ENCODE assay signal across 8 cellular contexts in the genomic region with DNA sequence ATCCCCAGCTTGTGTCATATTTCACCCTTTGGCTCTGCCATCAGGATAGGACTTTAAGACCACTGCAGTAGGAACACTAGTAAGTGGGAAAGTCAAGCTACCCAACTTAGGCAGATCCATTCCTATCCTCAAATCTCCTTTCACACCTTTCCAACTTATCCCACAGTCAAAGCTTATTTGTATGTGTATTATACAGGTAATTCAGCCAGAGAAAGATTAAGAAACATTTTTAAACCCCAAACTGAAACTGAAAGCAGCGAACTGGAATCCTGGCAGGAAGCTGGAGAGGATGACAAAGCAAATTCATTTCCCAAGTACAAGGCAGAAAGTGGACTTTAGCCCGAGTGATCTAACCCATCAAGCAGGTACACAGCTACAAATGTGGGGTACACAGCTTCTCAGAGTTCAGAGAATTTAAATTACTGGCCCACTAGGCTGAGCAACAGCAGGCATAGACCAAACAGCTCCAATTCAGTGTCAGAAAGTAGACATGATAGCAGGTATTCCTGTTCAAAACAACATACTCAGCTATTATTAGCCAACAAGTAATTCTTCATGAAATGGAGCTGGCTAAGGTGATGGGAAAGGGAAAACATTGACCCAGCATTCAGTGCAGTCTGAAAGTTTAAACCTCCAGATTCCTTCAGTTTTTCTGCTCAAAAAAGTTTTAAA. TPM values are rescaled to one million over a fixed set of nuclear protein-coding genes. Genes with fewer than 3 reads are reported as not detected.
A peak's percentile ranks its signal among the peaks of the same experiment; 100 is the strongest.
DNase-seq lines count a peak whose midpoint lies in the region; ATAC-seq and TF ChIP-seq lines count a peak whose summit lies in the region.

No MANE protein-coding gene starts in this region.

- peak overlapping the region; percentile 74 to 99 (median 93) for H3K27ac ChIP-seq in adrenal gland
- peak overlapping the region; percentile 92 for H3K27ac ChIP-seq in left ventricle myocardium inferior (replicated peaks)

- ATAC-seq in GM19351 (IDR thresholded peaks at IDR 0.05; ENCODE audit: unreplicated experiment): no peak

- no peaks in the 10 kb centered on the region for H3K27me3 Mint-ChIP-seq in activated naive CD4-positive, alpha-beta T cell treated with anti-CD3 and anti-CD28 coated beads, Interleukin-2, amount 10 ng/mL, durations not matched to agents 7 days and 5 days

- no peak for TF ChIP-seq CTCF in adrenal gland (IDR thresholded peaks at IDR 0.05)
- TF ChIP-seq CTCF in left ventricle myocardium inferior (IDR thresholded peaks at IDR 0.05; ENCODE audit: borderline replicate concordance): no peak
- TF ChIP-seq CTCF in retinal pigment epithelial cell (conservative IDR thresholded peaks at IDR 0.05; ENCODE audit: low read depth, low read length): no peak

- H3K4me3 Mint-ChIP-seq in activated naive CD4-positive, alpha-beta T cell treated with anti-CD3 and anti-CD28 coated beads, Interleukin-2, amount 10 ng/mL, durations not matched to agents 7 days and 5 days: peak overlapping the region; percentile 71

- H3K9me3 Mint-ChIP-seq in activated naive CD4-positive, alpha-beta T cell treated with anti-CD3 and anti-CD28 coated beads, Interleukin-2, amount 10 ng/mL, durations not matched to agents 7 days and 5 days: no peaks in the 10 kb centered on the region

- H3K36me3 ChIP-seq in adrenal gland (replicated peaks in 1 of 2): peaks cover 0 to 12% of the 10 kb centered on the region in 2 donors
- peaks cover 20% of the 10 kb centered on the region for H3K36me3 ChIP-seq in left ventricle myocardium inferior

- peak overlapping the region; percentile 92 for H3K27ac Mint-ChIP-seq in activated naive CD4-positive, alpha-beta T cell treated with anti-CD3 and anti-CD28 coated beads, Interleukin-2, amount 10 ng/mL, durations not matched to agents 7 days and 5 days

- H3K9me3 ChIP-seq in adrenal gland (replicated peaks in 1 of 3) (no peaks in the 10 kb centered on the region), left ventricle myocardium inferior (replicated peaks) (no peaks in the 10 kb centered on the region)

- intact Hi-C loops in adrenal gland (cut with DNase I) (no loop called here), left ventricle myocardium inferior (cut with micrococcal nuclease) (no loop called here)

- DNase-seq in activated naive CD4-positive, alpha-beta T cell treated with anti-CD3 and anti-CD28 coated beads, Interleukin-2, amount 10 ng/mL, durations not matched to agents 7 days and 5 days: peak; percentile 38
- no peak for DNase-seq in activated naive CD4-positive, alpha-beta T cell treated with anti-CD3 and anti-CD28 coated beads, Interleukin-2, amount 50 U/mL, for 16 hours
- DNase-seq in NCI-H2196 treated with DMSO at 0.1 percent for 48 hours (lab: John Stamatoyannopoulos, UW; ENCODE audit: unreplicated experiment) (peak; percentile 57), adrenal gland (peak; percentile 47 to 73 (median 59)), left ventricle myocardium inferior (no peak), retinal pigment epithelial cell (ENCODE audit: low read depth) (peak; percentile 65), D341Med (ENCODE audit: low spot score) (no peak)

- CTCF ChIA-PET in activated naive CD4-positive, alpha-beta T cell treated with anti-CD3 and anti-CD28 coated beads, Interleukin-2, amount 10 ng/mL, durations not matched to agents 7 days and 5 days (lab: Charles Lee): interaction anchor here (0.8 to 2.5 kb wide), 6 partner anchors 9 to 100 kb away, joined by 3 to 10 read pairs (median 4); a partner anchor contains a TSS

- H3K4me3 ChIP-seq in adrenal gland: peak overlapping the region in 2 of 4 donors; percentile 19 to 54
- peak overlapping the region; percentile 59 for H3K4me3 ChIP-seq in left ventricle myocardium inferior
- H3K4me3 ChIP-seq in retinal pigment epithelial cell (ENCODE audit: low read length): peak overlapping the region; percentile 44

- H3K27me3 ChIP-seq in adrenal gland (no peaks in the 10 kb centered on the region), left ventricle myocardium inferior (ENCODE audit: low read depth) (no peaks in the 10 kb centered on the region)

- WGBS in adrenal gland, 4 donors: 0 to 4% (median 0%) methylated on average over 2 of the region's 2 CpGs

- H3K4me1 Mint-ChIP-seq in activated naive CD4-positive, alpha-beta T cell treated with anti-CD3 and anti-CD28 coated beads, Interleukin-2, amount 10 ng/mL, durations not matched to agents 7 days and 5 days: peaks cover 54% of the 10 kb centered on the region

- H3K4me1 ChIP-seq in adrenal gland (replicated peaks in 1 of 2) (peaks cover 26 to 37% of the 10 kb centered on the region in 2 donors), left ventricle myocardium inferior (peaks cover 74% of the 10 kb centered on the region)

- H3K36me3 Mint-ChIP-seq in activated naive CD4-positive, alpha-beta T cell treated with anti-CD3 and anti-CD28 coated beads, Interleukin-2, amount 10 ng/mL, durations not matched to agents 7 days and 5 days: peaks cover 24% of the 10 kb centered on the region

- TF ChIP-seq POLR2A in adrenal gland (IDR thresholded peaks at IDR 0.05): peak in 1 of 2 donors; percentile 50

RNA-seq across cellular contexts. Expression of a gene that starts 39.1 kb away (rescaled TPM):
- total RNA-seq in adrenal gland (10 to 100 TPM; 59.5 to 84.1 (median 71.7) TPM), left ventricle myocardium inferior (132 TPM)
- 10 to 100 TPM; 18.2 to 62.8 (median 30.7) TPM for polyA plus RNA-seq in adrenal gland

Comparison
In these comparisons a context has a peak if more than half of its experiments do, and no peak if none do; other contexts are left out.
1. DNase-seq: peak in activated naive CD4-positive, alpha-beta T cell treated with anti-CD3 and anti-CD28 coated beads, Interleukin-2, amount 10 ng/mL, durations not matched to agents 7 days and 5 days (single experiment), NCI-H2196 treated with DMSO at 0.1 percent for 48 hours (single experiment), adrenal gland (7 of 7) and retinal pigment epithelial cell (single experiment); none in activated naive CD4-positive, alpha-beta T cell treated with anti-CD3 and anti-CD28 coated beads, Interleukin-2, amount 50 U/mL, for 16 hours (single experiment), left ventricle myocardium inferior (single experiment) and D341Med (single experiment).